ENCODE assay signal across 9 cellular contexts in the genomic region with DNA sequence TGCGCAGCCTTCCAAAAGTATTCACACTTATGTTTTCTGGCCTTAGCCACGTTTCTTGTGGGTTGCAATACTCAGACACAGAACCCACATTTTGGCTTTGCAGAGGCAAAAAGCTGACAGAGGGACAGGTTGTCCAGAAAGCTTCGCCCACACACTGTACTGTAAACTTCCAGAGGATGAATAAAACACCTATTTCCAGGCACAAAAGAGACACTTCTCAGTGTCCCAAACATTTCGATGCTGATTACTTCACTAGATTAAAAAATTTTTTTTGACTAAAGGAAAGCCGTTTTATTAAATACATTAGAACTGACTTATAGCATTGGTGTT. TPM values are rescaled to one million over a fixed set of nuclear protein-coding genes. Genes with fewer than 3 reads are reported as not detected.
DNase-seq lines count a peak whose midpoint lies in the region; ATAC-seq and TF ChIP-seq lines count a peak whose summit lies in the region.
"Had no signal": no experiment of that assay in that cellular context is flagged by ENCODE, and none has a peak within 500 bp of the region (broad histone marks: within the 10 kb centered on the region; RNA-seq: fewer than 3 reads in every experiment).

No MANE protein-coding gene starts in this region.

- H3K9ac ChIP-seq in KMS-11, result no peak overlapping the region
- no peak overlapping the region for H3K9ac ChIP-seq in colonic mucosa (ENCODE audit: low read depth in 2 of 2, low read length in 2 of 2)
- no peak overlapping the region for H3K9ac ChIP-seq in neural progenitor cell

- H3K79me2 ChIP-seq in KMS-11 (ENCODE audit: insufficient read depth, low read depth), result no peaks in the 10 kb centered on the region
- H3K79me2 ChIP-seq in neural progenitor cell (ENCODE audit: low read depth), result no peaks in the 10 kb centered on the region

- peak; percentile 56 for TF ChIP-seq CTCF in C4-2B (conservative IDR thresholded peaks at IDR 0.05)
- TF ChIP-seq CTCF in KMS-11 (conservative IDR thresholded peaks at IDR 0.05; ENCODE audit: low read depth, low read length), result peak; percentile 46
- TF ChIP-seq CTCF in colonic mucosa (IDR thresholded peaks at IDR 0.05), result peak; percentile 7
- TF ChIP-seq CTCF in neural progenitor cell (IDR thresholded peaks at IDR 0.05), result no peak

- ATAC-seq in esophagus mucosa (no peak), GM18867 (IDR thresholded peaks at IDR 0.05; ENCODE audit: unreplicated experiment) (no peak)

- no peaks in the 10 kb centered on the region for H3K36me3 Mint-ChIP-seq in neural progenitor cell

- no peak overlapping the region for H3K27ac Mint-ChIP-seq in neural progenitor cell

- peaks cover 27% of the 10 kb centered on the region for H3K4me1 ChIP-seq in KMS-11 (ENCODE audit: low read depth, poor library complexity, severe bottlenecking)
- no peaks in the 10 kb centered on the region for H3K4me1 ChIP-seq in colonic mucosa
- no peaks in the 10 kb centered on the region for H3K4me1 ChIP-seq in neural progenitor cell

- H3K36me3 ChIP-seq in KMS-11 (ENCODE audit: insufficient read depth) (no peaks in the 10 kb centered on the region), colonic mucosa (no peaks in the 10 kb centered on the region), neural progenitor cell (no peaks in the 10 kb centered on the region)
- H3K36me3 ChIP-seq: cardiac muscle cell had no signal

- DNase-seq in colonic mucosa, result no peak
- DNase-seq in neural progenitor cell (ENCODE audit: low spot score), result no peak
- DNase-seq in iPS-NIHi7 (ENCODE audit: extremely low spot score), result no peak
- no peak for DNase-seq in substantia nigra (lab: John Stamatoyannopoulos, UW)

- H4K20me1 ChIP-seq in KMS-11 (ENCODE audit: insufficient read depth) (no peaks in the 10 kb centered on the region), neural progenitor cell (ENCODE audit: low read depth) (no peaks in the 10 kb centered on the region)

- H3K4me2 ChIP-seq in KMS-11 (peak overlapping the region; percentile 31), neural progenitor cell (no peak overlapping the region)

- no peak overlapping the region for H3K4me3 Mint-ChIP-seq in neural progenitor cell

- no peaks in the 10 kb centered on the region for H3K9me3 Mint-ChIP-seq in neural progenitor cell

- H3K27me3 ChIP-seq in KMS-11 (ENCODE audit: insufficient read depth, low read depth) (no peaks in the 10 kb centered on the region), colonic mucosa (no peaks in the 10 kb centered on the region), neural progenitor cell (no peaks in the 10 kb centered on the region)
- H3K27me3 ChIP-seq: cardiac muscle cell had no signal

- H3K9me3 ChIP-seq in colonic mucosa, result no peaks in the 10 kb centered on the region
- no peaks in the 10 kb centered on the region for H3K9me3 ChIP-seq in neural progenitor cell (ENCODE audit: low read depth)

- H3K4me3 ChIP-seq in KMS-11 (IDR thresholded peaks at IDR 0.05; ENCODE audit: insufficient read depth, low read depth, low read length) (no peak overlapping the region), colonic mucosa (peak overlapping the region; percentile 1), neural progenitor cell (no peak overlapping the region)
- H3K4me3 ChIP-seq: cardiac muscle cell had no signal

- H3K27ac ChIP-seq in C4-2B, result no peak overlapping the region
- H3K27ac ChIP-seq in KMS-11, result no peak overlapping the region
- H3K27ac ChIP-seq in colonic mucosa, result no peak overlapping the region
- H3K27ac ChIP-seq in neural progenitor cell, result no peak overlapping the region
- no peak overlapping the region for H3K27ac ChIP-seq in substantia nigra (ENCODE audit: low read depth, low read length, poor library complexity, severe bottlenecking)
- H3K27ac ChIP-seq: cardiac muscle cell had no signal

- peaks cover 2% of the 10 kb centered on the region for H3K27me3 Mint-ChIP-seq in neural progenitor cell (ENCODE audit: insufficient read depth, low read depth)

- intact Hi-C loops in colonic mucosa (cut with DNase I), result loop anchor here (5.0 kb wide), 1 partner anchor 68 kb away; no protein-coding TSS in a partner anchor

- H2AFZ ChIP-seq in KMS-11 (ENCODE audit: low read depth), result peak overlapping the region; percentile 68
- peak overlapping the region; percentile 74 for H2AFZ ChIP-seq in neural progenitor cell (replicated peaks)

- H3F3A ChIP-seq in neural progenitor cell (ENCODE audit: low read depth), result peaks cover 9% of the 10 kb centered on the region

- H3K4me1 Mint-ChIP-seq in neural progenitor cell, result peaks cover 11% of the 10 kb centered on the region

RNA-seq across cellular contexts. Expression of gene KCTD6, which starts 28.0 kb away (rescaled TPM):
- total RNA-seq in colonic mucosa (10 to 100 TPM in 1 of 2 donors, 1 to 10 TPM in 1; 8.1 to 10.2 TPM), neural progenitor cell (ENCODE audit: low replicate concordance) (29.3 and 39.6 TPM in 2 replicates), esophagus mucosa (8.0 TPM)

RNA-seq across cellular contexts. Expression of gene PDHB, which starts 30.3 kb away (rescaled TPM):
- total RNA-seq in colonic mucosa (10 to 100 TPM; 66.9 to 87.4 TPM), neural progenitor cell (ENCODE audit: low replicate concordance) (155 and 203 TPM in 2 replicates), esophagus mucosa (52.6 TPM)
